ENCODE assay signal across 27 cellular contexts in genomic region chr5:14752497-14753071, GRCh38.
DNase-seq lines count a peak whose midpoint lies in the region; ATAC-seq and TF ChIP-seq lines count a peak whose summit lies in the region.
"Had no signal": no experiment of that assay in that cellular context is flagged by ENCODE, and none has a peak within 500 bp of the region (broad histone marks: within the 10 kb centered on the region; RNA-seq: fewer than 3 reads in every experiment).

No MANE protein-coding gene starts in this region.

- H3K9me3 ChIP-seq in neural progenitor cell (ENCODE audit: low read depth) (no peaks in the 10 kb centered on the region), HAP-1 (no peaks in the 10 kb centered on the region)
- H3K9me3 ChIP-seq: prostate gland, SK-N-SH, thoracic aorta had no signal

- H3K27ac Mint-ChIP-seq in activated naive CD8-positive, alpha-beta T cell: peak overlapping the region; percentile 7
- no peak overlapping the region for H3K27ac Mint-ChIP-seq in activated naive CD8-positive, alpha-beta T cell treated with anti-CD3 and anti-CD28 coated beads for 36 hours
- H3K27ac Mint-ChIP-seq in activated naive CD8-positive, alpha-beta T cell treated with anti-CD3 and anti-CD28 coated beads, Interleukin-2, amount 50 U/mL, for 24 hours: peak overlapping the region; percentile 24
- H3K27ac Mint-ChIP-seq in neural progenitor cell: no peak overlapping the region
- H3K27ac Mint-ChIP-seq: stimulated activated naive CD8-positive, alpha-beta T cell treated with anti-CD3 and anti-CD28 coated beads, Interleukin-15, Interleukin-2, amounts not matched to agents 100 ng/mL and 50 ng/mL, for 24 hours had no signal

- H3K4me3 ChIP-seq in neural progenitor cell (no peak overlapping the region), HAP-1 (no peak overlapping the region)
- H3K4me3 ChIP-seq: K562, prostate gland, thoracic aorta had no signal

- peak overlapping the region; percentile 71 for H2AFZ ChIP-seq in neural progenitor cell (replicated peaks)

- H3K27me3 Mint-ChIP-seq in activated naive CD8-positive, alpha-beta T cell: no peaks in the 10 kb centered on the region
- no peaks in the 10 kb centered on the region for H3K27me3 Mint-ChIP-seq in activated naive CD8-positive, alpha-beta T cell treated with anti-CD3 and anti-CD28 coated beads for 36 hours
- H3K27me3 Mint-ChIP-seq in activated naive CD8-positive, alpha-beta T cell treated with anti-CD3 and anti-CD28 coated beads, Interleukin-2, amount 50 U/mL, for 24 hours: no peaks in the 10 kb centered on the region
- H3K27me3 Mint-ChIP-seq in neural progenitor cell (ENCODE audit: insufficient read depth, low read depth): no peaks in the 10 kb centered on the region
- H3K27me3 Mint-ChIP-seq: stimulated activated naive CD8-positive, alpha-beta T cell treated with anti-CD3 and anti-CD28 coated beads, Interleukin-15, Interleukin-2, amounts not matched to agents 100 ng/mL and 50 ng/mL, for 24 hours had no signal

- H3K27me3 ChIP-seq in neural progenitor cell (no peaks in the 10 kb centered on the region), HAP-1 (ENCODE audit: low read depth) (no peaks in the 10 kb centered on the region)

- H4K20me1 ChIP-seq in neural progenitor cell (ENCODE audit: low read depth): no peaks in the 10 kb centered on the region

- no peak overlapping the region for H3K27ac ChIP-seq in neural progenitor cell
- H3K27ac ChIP-seq: prostate gland had no signal

- no peak for TF ChIP-seq CTCF in neural progenitor cell (IDR thresholded peaks at IDR 0.05)

- no peaks in the 10 kb centered on the region for H3K79me2 ChIP-seq in neural progenitor cell (ENCODE audit: low read depth)

- no peaks in the 10 kb centered on the region for H3K4me1 Mint-ChIP-seq in activated naive CD8-positive, alpha-beta T cell (ENCODE audit: low read depth)
- peaks cover 6% of the 10 kb centered on the region for H3K4me1 Mint-ChIP-seq in activated naive CD8-positive, alpha-beta T cell treated with anti-CD3 and anti-CD28 coated beads for 36 hours
- H3K4me1 Mint-ChIP-seq in activated naive CD8-positive, alpha-beta T cell treated with anti-CD3 and anti-CD28 coated beads, Interleukin-2, amount 50 U/mL, for 24 hours: peaks cover 10% of the 10 kb centered on the region
- no peaks in the 10 kb centered on the region for H3K4me1 Mint-ChIP-seq in neural progenitor cell

- no peak overlapping the region for H3K9ac ChIP-seq in neural progenitor cell
- H3K9ac ChIP-seq: SK-N-SH had no signal

- DNase-seq in activated naive CD8-positive, alpha-beta T cell treated with anti-CD3 and anti-CD28 coated beads for 36 hours: no peak
- no peak for DNase-seq in activated naive CD8-positive, alpha-beta T cell treated with anti-CD3 and anti-CD28 coated beads, Interleukin-2, amount 50 U/mL, for 24 hours
- DNase-seq in neural progenitor cell (ENCODE audit: low spot score) (no peak), NCI-H2029 treated with DMSO at 0.1 percent for 48 hours (lab: John Stamatoyannopoulos, UW) (no peak), HAP-1 (ENCODE audit: low spot score in 2 of 2) (no peak), NCI-H82 treated with DMSO at 0.1 percent for 48 hours (lab: John Stamatoyannopoulos, UW; ENCODE audit: unreplicated experiment) (no peak)
- DNase-seq: activated CD4-positive, alpha-beta T cell treated with anti-CD3 and anti-CD28 coated beads for 48 hours; activated CD8-positive, alpha-beta memory T cell treated with anti-CD3 and anti-CD28 coated beads for 24 hours; AML-193; DMS79; effector CD8-positive, alpha-beta T cell; GDM1; H9; head of caudate nucleus; mammary epithelial cell; NCI-H1105; NCI-H2029; NCI-H446; NCI-H774; RPMI8226; SK-N-SH had no signal

- H3K4me1 ChIP-seq in neural progenitor cell: peaks cover 9% of the 10 kb centered on the region
- no peaks in the 10 kb centered on the region for H3K4me1 ChIP-seq in HAP-1
- H3K4me1 ChIP-seq: prostate gland had no signal

- no peak overlapping the region for H3K4me2 ChIP-seq in neural progenitor cell
- H3K4me2 ChIP-seq: SK-N-SH had no signal

- H3K9me3 Mint-ChIP-seq in activated naive CD8-positive, alpha-beta T cell (ENCODE audit: low read depth): no peaks in the 10 kb centered on the region
- H3K9me3 Mint-ChIP-seq in activated naive CD8-positive, alpha-beta T cell treated with anti-CD3 and anti-CD28 coated beads for 36 hours: no peaks in the 10 kb centered on the region
- no peaks in the 10 kb centered on the region for H3K9me3 Mint-ChIP-seq in activated naive CD8-positive, alpha-beta T cell treated with anti-CD3 and anti-CD28 coated beads, Interleukin-2, amount 50 U/mL, for 24 hours
- H3K9me3 Mint-ChIP-seq in neural progenitor cell: no peaks in the 10 kb centered on the region
- H3K9me3 Mint-ChIP-seq: H9; stimulated activated naive CD8-positive, alpha-beta T cell treated with anti-CD3 and anti-CD28 coated beads, Interleukin-15, Interleukin-2, amounts not matched to agents 100 ng/mL and 50 ng/mL, for 24 hours had no signal

- peaks cover 23% of the 10 kb centered on the region for H3K36me3 Mint-ChIP-seq in activated naive CD8-positive, alpha-beta T cell
- H3K36me3 Mint-ChIP-seq in activated naive CD8-positive, alpha-beta T cell treated with anti-CD3 and anti-CD28 coated beads for 36 hours: peaks cover 12% of the 10 kb centered on the region
- H3K36me3 Mint-ChIP-seq in activated naive CD8-positive, alpha-beta T cell treated with anti-CD3 and anti-CD28 coated beads, Interleukin-2, amount 50 U/mL, for 24 hours (ENCODE audit: low read depth): peaks cover 34% of the 10 kb centered on the region
- H3K36me3 Mint-ChIP-seq in neural progenitor cell: no peaks in the 10 kb centered on the region

- no peaks in the 10 kb centered on the region for H3F3A ChIP-seq in neural progenitor cell (ENCODE audit: low read depth)

- in situ Hi-C loops in HAP-1 (cut with MboI; ENCODE audit: low sequenced_read_pairs): no loop called here

- no peaks in the 10 kb centered on the region for H3K36me3 ChIP-seq in neural progenitor cell
- no peaks in the 10 kb centered on the region for H3K36me3 ChIP-seq in HAP-1 (replicated peaks)
- H3K36me3 ChIP-seq: prostate gland had no signal

- peak; percentile 59 for ATAC-seq in GM18868 (IDR thresholded peaks at IDR 0.05; ENCODE audit: unreplicated experiment)
- no peak for ATAC-seq in activated naive CD8-positive, alpha-beta T cell treated with anti-CD3 and anti-CD28 coated beads, Interleukin-2, amount 50 U/mL, for 24 hours

- no peak overlapping the region for H3K4me3 Mint-ChIP-seq in activated naive CD8-positive, alpha-beta T cell
- no peak overlapping the region for H3K4me3 Mint-ChIP-seq in activated naive CD8-positive, alpha-beta T cell treated with anti-CD3 and anti-CD28 coated beads for 36 hours
- H3K4me3 Mint-ChIP-seq in activated naive CD8-positive, alpha-beta T cell treated with anti-CD3 and anti-CD28 coated beads, Interleukin-2, amount 50 U/mL, for 24 hours: no peak overlapping the region
- no peak overlapping the region for H3K4me3 Mint-ChIP-seq in neural progenitor cell
- H3K4me3 Mint-ChIP-seq: H9; stimulated activated naive CD8-positive, alpha-beta T cell treated with anti-CD3 and anti-CD28 coated beads, Interleukin-15, Interleukin-2, amounts not matched to agents 100 ng/mL and 50 ng/mL, for 24 hours had no signal

Comparison
In these comparisons a context has a peak if more than half of its experiments do, and no peak if none do; other contexts are left out.
1. H3K27ac Mint-ChIP-seq: peak in activated naive CD8-positive, alpha-beta T cell (single experiment) and activated naive CD8-positive, alpha-beta T cell treated with anti-CD3 and anti-CD28 coated beads, Interleukin-2, amount 50 U/mL, for 24 hours (single experiment); none in activated naive CD8-positive, alpha-beta T cell treated with anti-CD3 and anti-CD28 coated beads for 36 hours (single experiment) and neural progenitor cell (single experiment).